In the genomic region with DNA sequence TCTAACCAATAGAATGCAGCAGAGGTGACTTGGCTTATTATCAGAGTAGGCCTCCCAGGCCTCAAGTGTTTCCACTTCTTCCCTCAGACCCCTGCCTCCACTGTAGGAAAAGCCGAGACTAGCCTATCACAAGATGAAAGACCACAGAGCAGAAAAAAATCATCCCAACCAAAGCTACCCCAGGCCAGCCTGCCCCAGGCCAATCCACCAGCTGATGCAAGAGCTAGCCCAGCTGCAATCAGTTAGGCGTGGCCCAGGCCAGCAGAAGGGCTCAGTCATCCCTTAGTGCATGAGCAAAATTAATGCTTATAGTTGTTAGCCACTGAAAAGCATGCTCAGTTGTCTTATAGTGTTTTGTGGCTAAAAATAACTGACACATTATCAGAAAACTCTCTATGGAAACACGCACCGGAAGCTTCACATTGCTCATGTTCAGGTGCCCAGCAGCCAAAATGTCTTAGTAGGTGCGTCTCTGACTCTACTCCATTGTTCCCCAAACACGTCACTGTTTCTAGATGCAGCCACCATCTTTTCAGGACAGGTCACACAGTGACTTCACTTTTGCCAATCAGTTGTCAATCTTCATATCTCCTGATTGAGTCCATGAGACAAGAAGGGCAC, we compare ENCODE assay signal across 23 cellular contexts.
A peak's percentile ranks its signal among the peaks of the same experiment; 100 is the strongest.
DNase-seq lines count a peak whose midpoint lies in the region; ATAC-seq and TF ChIP-seq lines count a peak whose summit lies in the region.
"Had no signal": no experiment of that assay in that cellular context is flagged by ENCODE, and none has a peak within 500 bp of the region (broad histone marks: within the 10 kb centered on the region; RNA-seq: fewer than 3 reads in every experiment).

No MANE protein-coding gene starts in this region.

- no peak overlapping the region for H3K4me3 ChIP-seq in adipocyte (ENCODE audit: low read length)
- H3K4me3 ChIP-seq in Caco-2 (ENCODE audit: low read depth, low read length), result no peak overlapping the region
- H3K4me3 ChIP-seq in testis, result no peak overlapping the region
- H3K4me3 ChIP-seq: body of pancreas, left lung, prostate gland, skin epidermis had no signal

- H3K36me3 Mint-ChIP-seq in Calu3 (ENCODE audit: insufficient read depth, unreplicated experiment), result no peaks in the 10 kb centered on the region
- H3K36me3 Mint-ChIP-seq in HFFc6 (ENCODE audit: low read depth), result peaks cover 70% of the 10 kb centered on the region
- no peaks in the 10 kb centered on the region for H3K36me3 Mint-ChIP-seq in Caco-2 (ENCODE audit: insufficient read depth, unreplicated experiment)
- H3K36me3 Mint-ChIP-seq: activated naive CD8-positive, alpha-beta T cell had no signal

- peak overlapping the region; percentile 33 for H3K27ac Mint-ChIP-seq in Calu3 (ENCODE audit: unreplicated experiment)
- H3K27ac Mint-ChIP-seq in HFFc6, result 0 out of 2 replicates have a peak overlapping the region, but pooled peaks have one; percentile 33
- H3K27ac Mint-ChIP-seq in Caco-2 (ENCODE audit: unreplicated experiment), result no peak overlapping the region
- H3K27ac Mint-ChIP-seq: activated CD8-positive, alpha-beta T cell treated with anti-CD3 and anti-CD28 coated beads, Interleukin-2, amount 10 ng/mL, durations not matched to agents 7 days and 5 days; activated naive CD8-positive, alpha-beta T cell; nephron progenitor cell had no signal

- TF ChIP-seq POLR2A in testis (IDR thresholded peaks at IDR 0.05), result no peak

- H3K36me3 ChIP-seq in adipocyte (ENCODE audit: control insufficient read depth, insufficient read depth, low read length, severe bottlenecking) (no peaks in the 10 kb centered on the region), Caco-2 (ENCODE audit: control insufficient read depth, insufficient read depth, low read length) (no peaks in the 10 kb centered on the region), testis (ENCODE audit: low read depth, missing control alignments) (no peaks in the 10 kb centered on the region)
- H3K36me3 ChIP-seq: left lung, prostate gland had no signal

- no peak overlapping the region for H3K9ac ChIP-seq in adipocyte (ENCODE audit: low read length)

- H3K9me3 Mint-ChIP-seq in Calu3 (ENCODE audit: low read depth, unreplicated experiment) (no peaks in the 10 kb centered on the region), HFFc6 (no peaks in the 10 kb centered on the region), Caco-2 (ENCODE audit: unreplicated experiment) (no peaks in the 10 kb centered on the region)
- H3K9me3 Mint-ChIP-seq: activated T-cell treated with anti-CD3 and anti-CD28 coated beads, Interleukin-2, amount 50 U/mL, for 4 hours had no signal

- TF ChIP-seq CTCF in Calu3 (IDR thresholded peaks at IDR 0.05; ENCODE audit: unreplicated experiment) (no peak), HFFc6 (IDR thresholded peaks at IDR 0.05) (no peak), Caco-2 (IDR thresholded peaks at IDR 0.05; ENCODE audit: insufficient read depth in 1 of 2, low read depth in 1 of 2, low read length in 1 of 2, severe bottlenecking in 1 of 2, unreplicated experiment in 1 of 2) (no peak), testis (IDR thresholded peaks at IDR 0.05) (no peak)

- ATAC-seq in GM21576 (IDR thresholded peaks at IDR 0.05; ENCODE audit: unreplicated experiment) (no peak), GM19023 (IDR thresholded peaks at IDR 0.05; ENCODE audit: unreplicated experiment) (no peak)
- ATAC-seq: activated CD8-positive, alpha-beta T cell treated with anti-CD3 and anti-CD28 coated beads, Interleukin-2, amount 10 ng/mL, durations not matched to agents 7 days and 5 days; activated T-cell treated with anti-CD3 and anti-CD28 coated beads, Interleukin-2, amount 50 U/mL, for 4 hours; body of pancreas; left lung had no signal

- no TSS peak for BruUV-seq in Calu3 (replicated peaks; lab: Mats Ljungman, UMichigan)
- no TSS peak for BruUV-seq in Caco-2 (replicated peaks; lab: Mats Ljungman, UMichigan)

- no peak overlapping the region for H3K27ac ChIP-seq in testis
- H3K27ac ChIP-seq: body of pancreas, C4-2B, left lung, prostate gland, skin epidermis had no signal

- H3K4me3 Mint-ChIP-seq in Calu3 (ENCODE audit: low read depth, unreplicated experiment) (no peak overlapping the region), HFFc6 (no peak overlapping the region), Caco-2 (ENCODE audit: unreplicated experiment) (no peak overlapping the region)
- H3K4me3 Mint-ChIP-seq: activated CD8-positive, alpha-beta T cell treated with anti-CD3 and anti-CD28 coated beads, Interleukin-2, amount 10 ng/mL, durations not matched to agents 7 days and 5 days; activated naive CD8-positive, alpha-beta T cell; activated T-cell treated with anti-CD3 and anti-CD28 coated beads, Interleukin-2, amount 50 U/mL, for 4 hours; nephron progenitor cell had no signal

- CTCF ChIA-PET in Calu3 (lab: Charles Lee), result no interaction called here
- CTCF ChIA-PET in Caco-2 (lab: Charles Lee), result no interaction called here

- no peaks in the 10 kb centered on the region for H3K27me3 Mint-ChIP-seq in Calu3 (ENCODE audit: unreplicated experiment)
- no peaks in the 10 kb centered on the region; the same call in 1 of the 2 replicates for H3K27me3 Mint-ChIP-seq in HFFc6 (ENCODE audit: insufficient read depth)
- H3K27me3 Mint-ChIP-seq in Caco-2 (ENCODE audit: insufficient read depth, unreplicated experiment), result no peaks in the 10 kb centered on the region
- H3K27me3 Mint-ChIP-seq: activated naive CD8-positive, alpha-beta T cell had no signal

- no peaks in the 10 kb centered on the region for H3K4me1 ChIP-seq in adipocyte (ENCODE audit: control insufficient read depth, insufficient read depth, low read length)
- no peaks in the 10 kb centered on the region for H3K4me1 ChIP-seq in Caco-2
- H3K4me1 ChIP-seq in testis, result no peaks in the 10 kb centered on the region
- H3K4me1 ChIP-seq: body of pancreas, left lung, prostate gland had no signal

- H3K9me3 ChIP-seq in adipocyte (ENCODE audit: control insufficient read depth, low read length) (no peaks in the 10 kb centered on the region), Caco-2 (no peaks in the 10 kb centered on the region), testis (no peaks in the 10 kb centered on the region)
- H3K9me3 ChIP-seq: body of pancreas, left lung, prostate gland had no signal

- no peaks in the 10 kb centered on the region for H3K27me3 ChIP-seq in adipocyte (replicated peaks; ENCODE audit: control insufficient read depth, insufficient read depth, low read length)
- no peaks in the 10 kb centered on the region for H3K27me3 ChIP-seq in Caco-2 (replicated peaks; ENCODE audit: control insufficient read depth, insufficient read depth, low read length)
- no peaks in the 10 kb centered on the region for H3K27me3 ChIP-seq in testis
- H3K27me3 ChIP-seq: body of pancreas, left lung had no signal

- DNase-seq in Calu3, result peak; percentile 50
- DNase-seq in HFFc6, result no peak
- peak; percentile 72 for DNase-seq in adipocyte (ENCODE audit: low read depth)
- DNase-seq in fibroblast of peridontal ligament (ENCODE audit: extremely low read depth), result peak; percentile 74
- DNase-seq in Caco-2, result no peak
- no peak for DNase-seq in testis
- DNase-seq: activated CD4-positive, CD25-positive, alpha-beta regulatory T cell; activated CD8-positive, alpha-beta T cell treated with anti-CD3 and anti-CD28 coated beads, Interleukin-2, amount 10 ng/mL, durations not matched to agents 7 days and 5 days; activated T-cell treated with anti-CD3 and anti-CD28 coated beads, Interleukin-2, amount 50 U/mL, for 4 hours; body of pancreas; DMS53; glutamatergic neuron; left lung; NCI-H146; NCI-H748 treated with DMSO at 0.1 percent for 48 hours; nephron progenitor cell; stimulated activated CD4-positive, alpha-beta T cell treated with anti-CD3 and anti-CD28 coated beads, Interleukin-4, amount 100 ng/mL, for 24 hours had no signal

- POLR2A ChIA-PET in Caco-2 (lab: Charles Lee), result no interaction called here

- WGBS in testis, 2 donors, result 91 to 95% methylated on average over 6 of the region's 6 CpGs

- intact Hi-C loops in Calu3 (cut with micrococcal nuclease; ENCODE audit: unreplicated experiment), result loop anchor here (5.0 kb wide), 1 partner anchor 71 kb away; no protein-coding TSS in a partner anchor
- intact Hi-C loops in Caco-2 (cut with micrococcal nuclease; ENCODE audit: unreplicated experiment), result no loop called here
- intact Hi-C loops in testis (cut with DNase I; ENCODE audit: low total_unique reads), result no loop called here

- H3K4me1 Mint-ChIP-seq in Calu3 (ENCODE audit: low read depth, unreplicated experiment), result peaks cover 34% of the 10 kb centered on the region
- H3K4me1 Mint-ChIP-seq in HFFc6 (ENCODE audit: low read depth), result peaks cover 72% of the 10 kb centered on the region
- no peaks in the 10 kb centered on the region for H3K4me1 Mint-ChIP-seq in Caco-2 (ENCODE audit: low read depth, unreplicated experiment)

Comparison
In these comparisons a context has a peak if more than half of its experiments do, and no peak if none do; other contexts are left out.
1. DNase-seq: peak in Calu3 (single experiment), adipocyte (single experiment) and fibroblast of peridontal ligament (single experiment); none in HFFc6 (single experiment), Caco-2 (0 of 2) and testis (single experiment).